Comparison of ENCODE assay signal across 9 cellular contexts in genomic region chr9:96344458-96345180, GRCh38. TPM values are rescaled to one million over a fixed set of nuclear protein-coding genes. Genes with fewer than 3 reads are reported as not detected.
A peak's percentile ranks its signal among the peaks of the same experiment; 100 is the strongest.
DNase-seq lines count a peak whose midpoint lies in the region; ATAC-seq and TF ChIP-seq lines count a peak whose summit lies in the region.
"Had no signal": no experiment of that assay in that cellular context is flagged by ENCODE, and none has a peak within 500 bp of the region (broad histone marks: within the 10 kb centered on the region; RNA-seq: fewer than 3 reads in every experiment).

No MANE protein-coding gene starts in this region.

- H3K9me3 ChIP-seq in MG63 (no peaks in the 10 kb centered on the region), left ventricle myocardium inferior (replicated peaks) (peaks cover 7% of the 10 kb centered on the region)

- H3K36me3 Mint-ChIP-seq in progenitor cell of endocrine pancreas (ENCODE audit: insufficient read depth), result peaks cover 20% of the 10 kb centered on the region
- no peaks in the 10 kb centered on the region for H3K36me3 Mint-ChIP-seq in activated naive CD4-positive, alpha-beta T cell treated with anti-CD3 and anti-CD28 coated beads, Interleukin-2, amount 10 ng/mL, durations not matched to agents 7 days and 5 days

- DNase-seq in AG10803 (ENCODE audit: low read depth) (peak; percentile 94), MG63 (peak; percentile 69), amniotic epithelial cell (ENCODE audit: low read depth) (peak; percentile 98), left ventricle myocardium inferior (peak; percentile 19), skeletal muscle cell (ENCODE audit: low read depth) (peak; percentile 90), progenitor cell of endocrine pancreas (ENCODE audit: low spot score, unreplicated experiment) (no peak)
- no peak for DNase-seq in activated naive CD4-positive, alpha-beta T cell treated with anti-CD3 and anti-CD28 coated beads, Interleukin-2, amount 10 ng/mL, durations not matched to agents 7 days and 5 days

- no peaks in the 10 kb centered on the region for H3K27me3 Mint-ChIP-seq in progenitor cell of endocrine pancreas
- peaks cover 5% of the 10 kb centered on the region for H3K27me3 Mint-ChIP-seq in activated naive CD4-positive, alpha-beta T cell treated with anti-CD3 and anti-CD28 coated beads, Interleukin-2, amount 10 ng/mL, durations not matched to agents 7 days and 5 days
- H3K27me3 Mint-ChIP-seq: stimulated activated naive CD8-positive, alpha-beta T cell treated with anti-CD3 and anti-CD28 coated beads, Interleukin-15, Interleukin-2, amounts not matched to agents 100 ng/mL and 50 ng/mL, for 24 hours had no signal

- intact Hi-C loops in left ventricle myocardium inferior (cut with micrococcal nuclease), result loop anchor here (10.0 kb wide), 1 partner anchor 110 kb away; the partner anchor contains the start of gene HABP4

- H3K27ac ChIP-seq in left ventricle myocardium inferior (replicated peaks), result peak overlapping the region; percentile 68

- H3K4me1 Mint-ChIP-seq in progenitor cell of endocrine pancreas (ENCODE audit: low read depth), result peaks cover 17% of the 10 kb centered on the region
- H3K4me1 Mint-ChIP-seq in activated naive CD4-positive, alpha-beta T cell treated with anti-CD3 and anti-CD28 coated beads, Interleukin-2, amount 10 ng/mL, durations not matched to agents 7 days and 5 days, result no peaks in the 10 kb centered on the region

- TF ChIP-seq CTCF in AG10803 (conservative IDR thresholded peaks at IDR 0.05; ENCODE audit: low read length) (no peak), left ventricle myocardium inferior (IDR thresholded peaks at IDR 0.05; ENCODE audit: borderline replicate concordance) (no peak), progenitor cell of endocrine pancreas (IDR thresholded peaks at IDR 0.05; ENCODE audit: unreplicated experiment) (no peak)

- H3K4me1 ChIP-seq in left ventricle myocardium inferior, result peaks cover 27% of the 10 kb centered on the region

- CTCF ChIA-PET in activated naive CD4-positive, alpha-beta T cell treated with anti-CD3 and anti-CD28 coated beads, Interleukin-2, amount 10 ng/mL, durations not matched to agents 7 days and 5 days (lab: Charles Lee), result no interaction called here

- H3K4me3 Mint-ChIP-seq in progenitor cell of endocrine pancreas (ENCODE audit: low read depth), result no peak overlapping the region
- H3K4me3 Mint-ChIP-seq in activated naive CD4-positive, alpha-beta T cell treated with anti-CD3 and anti-CD28 coated beads, Interleukin-2, amount 10 ng/mL, durations not matched to agents 7 days and 5 days, result no peak overlapping the region
- H3K4me3 Mint-ChIP-seq: stimulated activated naive CD8-positive, alpha-beta T cell treated with anti-CD3 and anti-CD28 coated beads, Interleukin-15, Interleukin-2, amounts not matched to agents 100 ng/mL and 50 ng/mL, for 24 hours had no signal

- H3K27me3 ChIP-seq in MG63, result no peaks in the 10 kb centered on the region
- no peaks in the 10 kb centered on the region for H3K27me3 ChIP-seq in left ventricle myocardium inferior (ENCODE audit: low read depth)

- peaks cover 5% of the 10 kb centered on the region; the same call in 1 of the 2 replicates for H3K36me3 ChIP-seq in MG63
- peaks cover 33% of the 10 kb centered on the region for H3K36me3 ChIP-seq in left ventricle myocardium inferior

- H3K4me3 ChIP-seq in AG10803 (ENCODE audit: low read length) (no peak overlapping the region), MG63 (no peak overlapping the region), left ventricle myocardium inferior (no peak overlapping the region), skeletal muscle cell (ENCODE audit: low read depth, low read length) (no peak overlapping the region)

- H3K9me3 Mint-ChIP-seq in progenitor cell of endocrine pancreas (ENCODE audit: low read depth), result peaks cover 3% of the 10 kb centered on the region
- H3K9me3 Mint-ChIP-seq in activated naive CD4-positive, alpha-beta T cell treated with anti-CD3 and anti-CD28 coated beads, Interleukin-2, amount 10 ng/mL, durations not matched to agents 7 days and 5 days, result no peaks in the 10 kb centered on the region
- H3K9me3 Mint-ChIP-seq: stimulated activated naive CD8-positive, alpha-beta T cell treated with anti-CD3 and anti-CD28 coated beads, Interleukin-15, Interleukin-2, amounts not matched to agents 100 ng/mL and 50 ng/mL, for 24 hours had no signal

- ATAC-seq in GM18511 (IDR thresholded peaks at IDR 0.05; ENCODE audit: unreplicated experiment), result no peak

- no peak overlapping the region for H3K27ac Mint-ChIP-seq in progenitor cell of endocrine pancreas
- H3K27ac Mint-ChIP-seq in activated naive CD4-positive, alpha-beta T cell treated with anti-CD3 and anti-CD28 coated beads, Interleukin-2, amount 10 ng/mL, durations not matched to agents 7 days and 5 days, result no peak overlapping the region
- H3K27ac Mint-ChIP-seq: stimulated activated naive CD8-positive, alpha-beta T cell treated with anti-CD3 and anti-CD28 coated beads, Interleukin-15, Interleukin-2, amounts not matched to agents 100 ng/mL and 50 ng/mL, for 24 hours had no signal

RNA-seq across cellular contexts. Expression of gene SLC35D2, which starts 38.9 kb away (rescaled TPM):
- total RNA-seq in MG63 (2014; rRNA removed; shearing (Covaris generic); ENCODE audit: low replicate concordance), result 5.2 and 15.4 TPM in 2 replicates
- total RNA-seq in left ventricle myocardium inferior (13.9 TPM), progenitor cell of endocrine pancreas (52.6 and 60.9 TPM in 2 replicates)

RNA-seq across cellular contexts. Expression of gene HSD17B3, which starts 42.6 kb away (rescaled TPM):
- 0.36 TPM in 1 of 2 replicates, not detected in the other for total RNA-seq in MG63 (2014; rRNA removed; shearing (Covaris generic); ENCODE audit: low replicate concordance)
- total RNA-seq in left ventricle myocardium inferior (1.4 TPM), progenitor cell of endocrine pancreas (0.33 TPM in 1 of 2 replicates, not detected in the other)

Comparison
In these comparisons a context has a peak if more than half of its experiments do, and no peak if none do; other contexts are left out.
1. DNase-seq: peak in AG10803 (single experiment), MG63 (single experiment), amniotic epithelial cell (single experiment), left ventricle myocardium inferior (single experiment) and skeletal muscle cell (single experiment); none in progenitor cell of endocrine pancreas (single experiment) and activated naive CD4-positive, alpha-beta T cell treated with anti-CD3 and anti-CD28 coated beads, Interleukin-2, amount 10 ng/mL, durations not matched to agents 7 days and 5 days (single experiment).